In genomic region chr10:34290412-34291082, GRCh38 we compare ENCODE assay signal across 14 cellular contexts.
DNase-seq lines count a peak whose midpoint lies in the region; ATAC-seq, FAIRE-seq and TF ChIP-seq lines count a peak whose summit lies in the region.
"Had no signal": no experiment of that assay in that cellular context is flagged by ENCODE, and none has a peak within 500 bp of the region (broad histone marks: within the 10 kb centered on the region; RNA-seq: fewer than 3 reads in every experiment).

No MANE protein-coding gene starts in this region.

- H3K36me3 ChIP-seq in adipocyte (ENCODE audit: control insufficient read depth, insufficient read depth, low read length, severe bottlenecking) (no peaks in the 10 kb centered on the region), psoas muscle (ENCODE audit: insufficient read depth in 1 of 2, low read depth in 1 of 2) (no peaks in the 10 kb centered on the region), Caco-2 (ENCODE audit: control insufficient read depth, insufficient read depth, low read length) (no peaks in the 10 kb centered on the region), esophagus squamous epithelium (no peaks in the 10 kb centered on the region)

- ATAC-seq in foreskin keratinocyte (peak; percentile 26), psoas muscle (peak; percentile 40 to 80 (median 74))

- H3K27ac Mint-ChIP-seq in Caco-2 (ENCODE audit: unreplicated experiment): no peak overlapping the region
- H3K27ac Mint-ChIP-seq: activated CD4-positive, alpha-beta T cell treated with anti-CD3 and anti-CD28 coated beads, Interleukin-2, amount 10 ng/mL, durations not matched to agents 24 days and 14 days had no signal

- H3K9me3 Mint-ChIP-seq in Caco-2 (ENCODE audit: unreplicated experiment): no peaks in the 10 kb centered on the region
- H3K9me3 Mint-ChIP-seq: nephron had no signal

- no peak overlapping the region for H3K4me3 Mint-ChIP-seq in Caco-2 (ENCODE audit: unreplicated experiment)
- H3K4me3 Mint-ChIP-seq: activated CD4-positive, alpha-beta T cell treated with anti-CD3 and anti-CD28 coated beads, Interleukin-2, amount 10 ng/mL, durations not matched to agents 24 days and 14 days; nephron had no signal

- H3K4me3 ChIP-seq in adipocyte (ENCODE audit: low read length) (no peak overlapping the region), psoas muscle (no peak overlapping the region), Caco-2 (ENCODE audit: low read depth, low read length) (no peak overlapping the region), esophagus squamous epithelium (no peak overlapping the region)
- H3K4me3 ChIP-seq: SK-N-MC had no signal

- no peaks in the 10 kb centered on the region for H3K27me3 Mint-ChIP-seq in Caco-2 (ENCODE audit: insufficient read depth, unreplicated experiment)
- H3K27me3 Mint-ChIP-seq: activated CD4-positive, alpha-beta T cell treated with anti-CD3 and anti-CD28 coated beads, Interleukin-2, amount 10 ng/mL, durations not matched to agents 24 days and 14 days had no signal

- DNase-seq in Daoy (ENCODE audit: low read depth) (peak; percentile 22), adipocyte (ENCODE audit: low read depth) (peak; percentile 95), foreskin keratinocyte (no peak), psoas muscle (peak in 1 of 2 donors; percentile 23), GM12892 (ENCODE audit: insufficient read length) (no peak), erythroblast (lab: John Stamatoyannopoulos, UW) (no peak), Caco-2 (no peak), esophagus squamous epithelium (lab: John Stamatoyannopoulos, UW) (no peak)
- DNase-seq: activated CD4-positive, alpha-beta T cell treated with anti-CD3 and anti-CD28 coated beads, Interleukin-2, amount 10 ng/mL, durations not matched to agents 24 days and 14 days; activated gamma-delta T cell; MV-4-11; stimulated activated naive CD4-positive, alpha-beta T cell had no signal

- no peak for TF ChIP-seq POLR2A in GM12892 (IDR thresholded peaks at IDR 0.05; ENCODE audit: low read depth, low read length)
- TF ChIP-seq POLR2A in erythroblast (IDR thresholded peaks at IDR 0.05; ENCODE audit: low read length): no peak
- no peak for TF ChIP-seq POLR2A in esophagus squamous epithelium (IDR thresholded peaks at IDR 0.05)

- TF ChIP-seq CTCF in foreskin keratinocyte (conservative IDR thresholded peaks at IDR 0.05) (no peak), psoas muscle (IDR thresholded peaks at IDR 0.05) (no peak), Caco-2 (IDR thresholded peaks at IDR 0.05; ENCODE audit: insufficient read depth in 1 of 2, low read depth in 1 of 2, low read length in 1 of 2, severe bottlenecking in 1 of 2, unreplicated experiment in 1 of 2) (no peak), esophagus squamous epithelium (IDR thresholded peaks at IDR 0.05) (no peak)

- CTCF ChIA-PET in Caco-2 (lab: Charles Lee): no interaction called here

- H3K4me1 ChIP-seq in adipocyte (ENCODE audit: control insufficient read depth, insufficient read depth, low read length) (peaks cover 38% of the 10 kb centered on the region), foreskin keratinocyte (peaks cover 4% of the 10 kb centered on the region), psoas muscle (peaks cover 23% of the 10 kb centered on the region), Caco-2 (no peaks in the 10 kb centered on the region), esophagus squamous epithelium (peaks cover 0 to 8% (median 0%) of the 10 kb centered on the region in 3 donors)

- H3K27ac ChIP-seq in foreskin keratinocyte: no peak overlapping the region
- H3K27ac ChIP-seq in psoas muscle: no peak overlapping the region
- peak overlapping the region in 1 of 4 donors; percentile 66 for H3K27ac ChIP-seq in esophagus squamous epithelium
- H3K27ac ChIP-seq: SK-N-MC had no signal

- H3K9me3 ChIP-seq in adipocyte (ENCODE audit: control insufficient read depth, low read length) (no peaks in the 10 kb centered on the region), psoas muscle (no peaks in the 10 kb centered on the region), Caco-2 (no peaks in the 10 kb centered on the region), esophagus squamous epithelium (no peaks in the 10 kb centered on the region)

- H3K27me3 ChIP-seq in adipocyte (replicated peaks; ENCODE audit: control insufficient read depth, insufficient read depth, low read length) (no peaks in the 10 kb centered on the region), foreskin keratinocyte (no peaks in the 10 kb centered on the region), psoas muscle (ENCODE audit: insufficient read depth in 3 of 3, low read length in 2 of 3) (no peaks in the 10 kb centered on the region), Caco-2 (replicated peaks; ENCODE audit: control insufficient read depth, insufficient read depth, low read length) (no peaks in the 10 kb centered on the region), esophagus squamous epithelium (no peaks in the 10 kb centered on the region)

- H3K36me3 Mint-ChIP-seq in Caco-2 (ENCODE audit: insufficient read depth, unreplicated experiment): no peaks in the 10 kb centered on the region

- intact Hi-C loops in psoas muscle (cut with DNase I): no loop called here
- intact Hi-C loops in Caco-2 (cut with micrococcal nuclease; ENCODE audit: unreplicated experiment): no loop called here
- intact Hi-C loops in esophagus squamous epithelium (cut with DNase I): no loop called here

- no peak for FAIRE-seq in GM12892 (lab: Jason Lieb, UNC)

- peaks cover 13% of the 10 kb centered on the region for H3K4me1 Mint-ChIP-seq in Caco-2 (ENCODE audit: low read depth, unreplicated experiment)

- WGBS in psoas muscle, 3 donors: 73 to 88% (median 74%) methylated on average over 2 of the region's 2 CpGs
- WGBS in esophagus squamous epithelium, 2 donors: 87 to 93% methylated on average over 2 of the region's 2 CpGs

- H3K9ac ChIP-seq in adipocyte (ENCODE audit: low read length): no peak overlapping the region

- no TSS peak for BruUV-seq in Caco-2 (replicated peaks; lab: Mats Ljungman, UMichigan)

- POLR2A ChIA-PET in Caco-2 (lab: Charles Lee): no interaction called here

Comparison
In these comparisons a context has a peak if more than half of its experiments do, and no peak if none do; other contexts are left out.
1. DNase-seq: peak in Daoy (single experiment) and adipocyte (single experiment); none in foreskin keratinocyte (0 of 2), GM12892 (single experiment), erythroblast (0 of 2), Caco-2 (0 of 2) and esophagus squamous epithelium (single experiment).